In the genomic region with DNA sequence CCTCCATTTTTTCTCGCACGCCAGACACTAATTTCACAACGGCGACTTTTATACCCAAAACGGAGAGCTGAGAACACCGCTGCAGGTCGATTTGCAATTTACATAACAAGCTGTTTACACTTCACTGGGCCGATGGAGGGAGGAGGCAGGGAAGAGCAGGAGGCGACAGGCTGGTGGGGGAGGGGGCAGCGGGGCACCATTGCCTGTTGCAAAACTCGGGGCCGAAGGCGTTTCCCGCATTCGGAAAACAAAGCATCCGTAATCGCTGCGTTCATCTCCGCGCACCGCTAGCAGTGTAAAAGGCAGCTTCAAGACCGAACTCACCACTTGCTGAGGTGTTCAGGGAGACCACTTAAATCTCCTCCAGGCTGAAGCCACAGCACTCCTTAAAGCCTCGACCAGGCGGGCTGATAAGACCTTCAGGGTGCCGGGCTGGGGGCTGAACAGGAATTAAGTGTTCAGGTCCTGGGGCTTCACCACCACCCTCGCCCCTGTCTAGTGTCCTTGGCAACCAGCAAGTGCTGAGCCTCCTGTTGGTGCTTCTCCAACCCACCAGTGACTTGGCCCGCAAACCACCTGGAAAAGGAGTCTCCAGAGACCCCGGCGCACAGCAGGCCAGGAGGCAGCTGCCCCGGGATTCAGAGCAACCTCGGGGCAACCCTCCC, we compare ENCODE assay signal across 1 cellular context.
TF ChIP-seq lines count a peak whose summit lies in the region.

No MANE protein-coding gene starts in this region.

TF ChIP-seq in HepG2, 621 proteins besides CTCF, POLR2A, EP300 and RAD21 (continued from another document):
- TF ChIP-seq KMT2B (CRISPR knock-in tag; IDR thresholded peaks at IDR 0.05) (0 out of 2 replicates have a peak, but pooled peaks have one; percentile 29), TEAD3 (CRISPR knock-in tag; optimal IDR thresholded peaks at IDR 0.05; ENCODE audit: borderline replicate concordance) (peak; percentile 36), FOXA3 (CRISPR knock-in tag; IDR thresholded peaks at IDR 0.05) (peak; percentile 87), ZNF136 (CRISPR knock-in tag; IDR thresholded peaks at IDR 0.05; ENCODE audit: low read depth) (no peak), SAP130 (CRISPR knock-in tag; IDR thresholded peaks at IDR 0.05; ENCODE audit: low read depth) (peak; percentile 64), NFATC3 (CRISPR knock-in tag; IDR thresholded peaks at IDR 0.05) (no peak), SMYD3 (CRISPR knock-in tag; IDR thresholded peaks at IDR 0.05) (0 out of 2 replicates have a peak, but pooled peaks have one; percentile 30), ZNF773 (CRISPR knock-in tag; IDR thresholded peaks at IDR 0.05; ENCODE audit: borderline replicate concordance) (no peak), NFE2 (CRISPR knock-in tag; IDR thresholded peaks at IDR 0.05) (no peak), ZNF280D (CRISPR knock-in tag; IDR thresholded peaks at IDR 0.05) (peak; percentile 58; the same call in 1 of the 2 replicates), RFXANK (CRISPR knock-in tag; IDR thresholded peaks at IDR 0.05) (no peak), TARDBP (CRISPR knock-in tag; IDR thresholded peaks at IDR 0.05) (peak; percentile 81), MZF1 (CRISPR knock-in tag; IDR thresholded peaks at IDR 0.05; ENCODE audit: borderline replicate concordance) (0 out of 2 replicates have a peak, but pooled peaks have one; percentile 61), KMT2A (CRISPR knock-in tag; IDR thresholded peaks at IDR 0.05) (peak; percentile 30; the same call in 1 of the 2 replicates), POLR2G (IDR thresholded peaks at IDR 0.05; ENCODE audit: low read depth, low read length) (no peak), ARID4A (CRISPR knock-in tag; IDR thresholded peaks at IDR 0.05; ENCODE audit: borderline replicate concordance) (peak; percentile 14; the same call in 1 of the 2 replicates)
- TF ChIP-seq, protein P1, sequence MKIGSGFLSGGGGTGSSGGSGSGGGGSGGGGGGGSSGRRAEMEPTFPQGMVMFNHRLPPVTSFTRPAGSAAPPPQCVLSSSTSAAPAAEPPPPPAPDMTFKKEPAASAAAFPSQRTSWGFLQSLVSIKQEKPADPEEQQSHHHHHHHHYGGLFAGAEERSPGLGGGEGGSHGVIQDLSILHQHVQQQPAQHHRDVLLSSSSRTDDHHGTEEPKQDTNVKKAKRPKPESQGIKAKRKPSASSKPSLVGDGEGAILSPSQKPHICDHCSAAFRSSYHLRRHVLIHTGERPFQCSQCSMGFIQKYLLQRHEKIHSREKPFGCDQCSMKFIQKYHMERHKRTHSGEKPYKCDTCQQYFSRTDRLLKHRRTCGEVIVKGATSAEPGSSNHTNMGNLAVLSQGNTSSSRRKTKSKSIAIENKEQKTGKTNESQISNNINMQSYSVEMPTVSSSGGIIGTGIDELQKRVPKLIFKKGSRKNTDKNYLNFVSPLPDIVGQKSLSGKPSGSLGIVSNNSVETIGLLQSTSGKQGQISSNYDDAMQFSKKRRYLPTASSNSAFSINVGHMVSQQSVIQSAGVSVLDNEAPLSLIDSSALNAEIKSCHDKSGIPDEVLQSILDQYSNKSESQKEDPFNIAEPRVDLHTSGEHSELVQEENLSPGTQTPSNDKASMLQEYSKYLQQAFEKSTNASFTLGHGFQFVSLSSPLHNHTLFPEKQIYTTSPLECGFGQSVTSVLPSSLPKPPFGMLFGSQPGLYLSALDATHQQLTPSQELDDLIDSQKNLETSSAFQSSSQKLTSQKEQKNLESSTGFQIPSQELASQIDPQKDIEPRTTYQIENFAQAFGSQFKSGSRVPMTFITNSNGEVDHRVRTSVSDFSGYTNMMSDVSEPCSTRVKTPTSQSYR (CRISPR knock-in tag; IDR thresholded peaks at IDR 0.05; ENCODE audit: borderline replicate concordance): peak; percentile 97
- TF ChIP-seq, protein P2, sequence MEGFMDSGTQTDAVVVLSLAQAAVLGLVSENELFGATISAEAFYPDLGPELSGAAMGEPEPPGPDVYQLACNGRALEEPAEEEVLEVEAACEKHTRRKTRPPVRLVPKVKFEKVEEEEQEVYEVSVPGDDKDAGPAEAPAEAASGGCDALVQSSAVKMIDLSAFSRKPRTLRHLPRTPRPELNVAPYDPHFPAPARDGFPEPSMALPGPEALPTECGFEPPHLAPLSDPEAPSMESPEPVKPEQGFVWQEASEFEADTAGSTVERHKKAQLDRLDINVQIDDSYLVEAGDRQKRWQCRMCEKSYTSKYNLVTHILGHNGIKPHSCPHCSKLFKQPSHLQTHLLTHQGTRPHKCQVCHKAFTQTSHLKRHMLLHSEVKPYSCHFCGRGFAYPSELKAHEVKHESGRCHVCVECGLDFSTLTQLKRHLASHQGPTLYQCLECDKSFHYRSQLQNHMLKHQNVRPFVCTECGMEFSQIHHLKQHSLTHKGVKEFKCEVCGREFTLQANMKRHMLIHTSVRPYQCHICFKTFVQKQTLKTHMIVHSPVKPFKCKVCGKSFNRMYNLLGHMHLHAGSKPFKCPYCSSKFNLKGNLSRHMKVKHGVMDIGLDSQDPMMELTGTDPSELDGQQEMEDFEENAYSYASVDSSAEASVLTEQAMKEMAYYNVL (CRISPR knock-in tag; IDR thresholded peaks at IDR 0.05; ENCODE audit: borderline replicate concordance): peak; percentile 47; the same call in 1 of the 2 replicates
- TF ChIP-seq, protein P3, sequence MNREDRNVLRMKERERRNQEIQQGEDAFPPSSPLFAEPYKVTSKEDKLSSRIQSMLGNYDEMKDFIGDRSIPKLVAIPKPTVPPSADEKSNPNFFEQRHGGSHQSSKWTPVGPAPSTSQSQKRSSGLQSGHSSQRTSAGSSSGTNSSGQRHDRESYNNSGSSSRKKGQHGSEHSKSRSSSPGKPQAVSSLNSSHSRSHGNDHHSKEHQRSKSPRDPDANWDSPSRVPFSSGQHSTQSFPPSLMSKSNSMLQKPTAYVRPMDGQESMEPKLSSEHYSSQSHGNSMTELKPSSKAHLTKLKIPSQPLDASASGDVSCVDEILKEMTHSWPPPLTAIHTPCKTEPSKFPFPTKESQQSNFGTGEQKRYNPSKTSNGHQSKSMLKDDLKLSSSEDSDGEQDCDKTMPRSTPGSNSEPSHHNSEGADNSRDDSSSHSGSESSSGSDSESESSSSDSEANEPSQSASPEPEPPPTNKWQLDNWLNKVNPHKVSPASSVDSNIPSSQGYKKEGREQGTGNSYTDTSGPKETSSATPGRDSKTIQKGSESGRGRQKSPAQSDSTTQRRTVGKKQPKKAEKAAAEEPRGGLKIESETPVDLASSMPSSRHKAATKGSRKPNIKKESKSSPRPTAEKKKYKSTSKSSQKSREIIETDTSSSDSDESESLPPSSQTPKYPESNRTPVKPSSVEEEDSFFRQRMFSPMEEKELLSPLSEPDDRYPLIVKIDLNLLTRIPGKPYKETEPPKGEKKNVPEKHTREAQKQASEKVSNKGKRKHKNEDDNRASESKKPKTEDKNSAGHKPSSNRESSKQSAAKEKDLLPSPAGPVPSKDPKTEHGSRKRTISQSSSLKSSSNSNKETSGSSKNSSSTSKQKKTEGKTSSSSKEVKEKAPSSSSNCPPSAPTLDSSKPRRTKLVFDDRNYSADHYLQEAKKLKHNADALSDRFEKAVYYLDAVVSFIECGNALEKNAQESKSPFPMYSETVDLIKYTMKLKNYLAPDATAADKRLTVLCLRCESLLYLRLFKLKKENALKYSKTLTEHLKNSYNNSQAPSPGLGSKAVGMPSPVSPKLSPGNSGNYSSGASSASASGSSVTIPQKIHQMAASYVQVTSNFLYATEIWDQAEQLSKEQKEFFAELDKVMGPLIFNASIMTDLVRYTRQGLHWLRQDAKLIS (CRISPR knock-in tag; IDR thresholded peaks at IDR 0.05): no peak
- TF ChIP-seq, protein P4, sequence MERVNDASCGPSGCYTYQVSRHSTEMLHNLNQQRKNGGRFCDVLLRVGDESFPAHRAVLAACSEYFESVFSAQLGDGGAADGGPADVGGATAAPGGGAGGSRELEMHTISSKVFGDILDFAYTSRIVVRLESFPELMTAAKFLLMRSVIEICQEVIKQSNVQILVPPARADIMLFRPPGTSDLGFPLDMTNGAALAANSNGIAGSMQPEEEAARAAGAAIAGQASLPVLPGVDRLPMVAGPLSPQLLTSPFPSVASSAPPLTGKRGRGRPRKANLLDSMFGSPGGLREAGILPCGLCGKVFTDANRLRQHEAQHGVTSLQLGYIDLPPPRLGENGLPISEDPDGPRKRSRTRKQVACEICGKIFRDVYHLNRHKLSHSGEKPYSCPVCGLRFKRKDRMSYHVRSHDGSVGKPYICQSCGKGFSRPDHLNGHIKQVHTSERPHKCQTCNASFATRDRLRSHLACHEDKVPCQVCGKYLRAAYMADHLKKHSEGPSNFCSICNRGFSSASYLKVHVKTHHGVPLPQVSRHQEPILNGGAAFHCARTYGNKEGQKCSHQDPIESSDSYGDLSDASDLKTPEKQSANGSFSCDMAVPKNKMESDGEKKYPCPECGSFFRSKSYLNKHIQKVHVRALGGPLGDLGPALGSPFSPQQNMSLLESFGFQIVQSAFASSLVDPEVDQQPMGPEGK (CRISPR knock-in tag; IDR thresholded peaks at IDR 0.05): peak; percentile 76; the same call in 1 of the 2 replicates
